In genomic region chr7:64951250-64951848, GRCh38 we compare ENCODE assay signal across 1 cellular context.
TF ChIP-seq lines count a peak whose summit lies in the region.

No MANE protein-coding gene starts in this region.

TF ChIP-seq in WTC11, 78 proteins besides CTCF, POLR2A, EP300 and RAD21 (continued from another document):
- no peak for TF ChIP-seq ARID4B (CRISPR knock-in tag; IDR thresholded peaks at IDR 0.05; ENCODE audit: borderline replicate concordance)
- TF ChIP-seq ZNF396 (CRISPR knock-in tag; IDR thresholded peaks at IDR 0.05; ENCODE audit: borderline replicate concordance) = no peak
- TF ChIP-seq TCF7 (CRISPR knock-in tag; IDR thresholded peaks at IDR 0.05; ENCODE audit: low read depth) = no peak
- TF ChIP-seq JAZF1 (CRISPR knock-in tag; IDR thresholded peaks at IDR 0.05) = no peak
- no peak for TF ChIP-seq ZNF425 (CRISPR knock-in tag; conservative IDR thresholded peaks at IDR 0.05)
